In the genomic region with DNA sequence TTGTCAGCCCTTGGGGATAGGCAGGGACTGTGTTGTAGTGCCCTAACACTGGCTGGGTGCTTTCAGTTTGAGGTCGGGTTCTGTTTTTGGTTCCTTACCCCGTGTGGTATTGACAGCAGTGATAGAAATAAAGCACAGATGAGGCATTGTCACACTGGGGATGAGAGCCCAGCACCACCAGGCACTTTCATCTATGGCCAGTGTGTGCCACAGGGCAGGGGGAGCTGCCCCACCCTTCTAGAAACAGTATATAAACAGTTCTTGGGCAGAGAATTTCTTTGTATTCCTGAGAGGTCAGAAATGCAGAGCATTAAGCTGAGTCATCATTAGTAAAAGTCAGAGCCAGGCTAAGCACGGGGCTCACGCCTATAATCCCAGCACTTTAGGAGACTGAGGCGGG, we compare ENCODE assay signal across 9 cellular contexts. TPM values are rescaled to one million over a fixed set of nuclear protein-coding genes. Genes with fewer than 3 reads are reported as not detected.
A peak's percentile ranks its signal among the peaks of the same experiment; 100 is the strongest.
DNase-seq lines count a peak whose midpoint lies in the region; ATAC-seq and TF ChIP-seq lines count a peak whose summit lies in the region.
"Had no signal": no experiment of that assay in that cellular context is flagged by ENCODE, and none has a peak within 500 bp of the region (broad histone marks: within the 10 kb centered on the region; RNA-seq: fewer than 3 reads in every experiment).

No MANE protein-coding gene starts in this region.

- POLR2A ChIA-PET in GM10248 (lab: Yijun Ruan, JAX) = no interaction called here

- CTCF ChIA-PET in GM10248 (lab: Yijun Ruan, JAX) = interaction anchor here (4.5 to 39.5 kb wide), 3 partner anchors 17 to 39 kb away, joined by 36 to 686 read pairs (median 52); a partner anchor contains a TSS

- no peaks in the 10 kb centered on the region for H3K27me3 Mint-ChIP-seq in activated T-cell treated with anti-CD3 and anti-CD28 coated beads, Interleukin-2, amount 50 U/mL, for 72 hours (ENCODE audit: low read depth)
- H3K27me3 Mint-ChIP-seq in mesothelial cell of epicardium (ENCODE audit: low read depth) = no peaks in the 10 kb centered on the region
- no peaks in the 10 kb centered on the region for H3K27me3 Mint-ChIP-seq in type B pancreatic cell
- H3K27me3 Mint-ChIP-seq: naive thymus-derived CD8-positive, alpha-beta T cell had no signal

- H3K27ac Mint-ChIP-seq in activated T-cell treated with anti-CD3 and anti-CD28 coated beads, Interleukin-2, amount 50 U/mL, for 72 hours = peak overlapping the region; percentile 17
- H3K27ac Mint-ChIP-seq in mesothelial cell of epicardium = peak overlapping the region; percentile 97
- peak overlapping the region; percentile 92 for H3K27ac Mint-ChIP-seq in type B pancreatic cell

- H3K4me3 Mint-ChIP-seq in activated T-cell treated with anti-CD3 and anti-CD28 coated beads, Interleukin-2, amount 50 U/mL, for 72 hours = no peak overlapping the region
- H3K4me3 Mint-ChIP-seq in mesothelial cell of epicardium (peak overlapping the region; percentile 45), type B pancreatic cell (peak overlapping the region; percentile 0)
- H3K4me3 Mint-ChIP-seq: naive thymus-derived CD8-positive, alpha-beta T cell had no signal

- TF ChIP-seq CTCF in mesothelial cell of epicardium (IDR thresholded peaks at IDR 0.05; ENCODE audit: unreplicated experiment) = no peak
- no peak for TF ChIP-seq CTCF in type B pancreatic cell (conservative IDR thresholded peaks at IDR 0.05)
- TF ChIP-seq CTCF in GM10248 (IDR thresholded peaks at IDR 0.05; ENCODE audit: control extremely low read depth, extremely low read depth, low read depth, missing control alignments) = no peak

- no peaks in the 10 kb centered on the region for H3K9me3 Mint-ChIP-seq in activated T-cell treated with anti-CD3 and anti-CD28 coated beads, Interleukin-2, amount 50 U/mL, for 72 hours
- H3K9me3 Mint-ChIP-seq in mesothelial cell of epicardium = no peaks in the 10 kb centered on the region
- H3K9me3 Mint-ChIP-seq in type B pancreatic cell = no peaks in the 10 kb centered on the region
- H3K9me3 Mint-ChIP-seq: naive thymus-derived CD8-positive, alpha-beta T cell had no signal

- H3K36me3 Mint-ChIP-seq in activated T-cell treated with anti-CD3 and anti-CD28 coated beads, Interleukin-2, amount 50 U/mL, for 72 hours (ENCODE audit: insufficient read depth in 2 of 2) = peaks cover 15 to 29% of the 10 kb centered on the region in 2 donors
- H3K36me3 Mint-ChIP-seq in mesothelial cell of epicardium (peaks cover 18% of the 10 kb centered on the region), type B pancreatic cell (peaks cover 29% of the 10 kb centered on the region)

- H3K4me1 Mint-ChIP-seq in activated T-cell treated with anti-CD3 and anti-CD28 coated beads, Interleukin-2, amount 50 U/mL, for 72 hours (ENCODE audit: low read depth) = no peaks in the 10 kb centered on the region
- H3K4me1 Mint-ChIP-seq in mesothelial cell of epicardium = peaks cover 39% of the 10 kb centered on the region
- H3K4me1 Mint-ChIP-seq in type B pancreatic cell (ENCODE audit: unreplicated experiment) = peaks cover 27% of the 10 kb centered on the region

- ATAC-seq in activated T-cell treated with anti-CD3 and anti-CD28 coated beads, Interleukin-2, amount 50 U/mL, for 72 hours (replicated peaks in 1 of 2) = no peak
- ATAC-seq: naive thymus-derived CD8-positive, alpha-beta T cell had no signal

- DNase-seq in activated T-cell treated with anti-CD3 and anti-CD28 coated beads, Interleukin-2, amount 50 U/mL, for 72 hours = no peak
- DNase-seq in activated T-cell treated with anti-CD3 and anti-CD28 coated beads for 4 hours = no peak
- peak; percentile 40 for DNase-seq in dermis blood vessel endothelial cell
- no peak for DNase-seq in mesothelial cell of epicardium (ENCODE audit: low spot score in 2 of 2, unreplicated experiment in 2 of 2)
- DNase-seq in type B pancreatic cell (ENCODE audit: extremely low spot score, unreplicated experiment) = no peak
- DNase-seq in mucosa of gallbladder (ENCODE audit: low spot score) = no peak
- DNase-seq in GM10248 (ENCODE audit: extremely low spot score) = no peak
- no peak for DNase-seq in NOMO-1 (lab: John Stamatoyannopoulos, UW; ENCODE audit: unreplicated experiment in 2 of 2)
- DNase-seq: naive thymus-derived CD8-positive, alpha-beta T cell had no signal

RNA-seq across cellular contexts. Expression of a gene that starts 23.1 kb away (rescaled TPM):
- 1 to 10 TPM; 1.4 to 2.3 TPM for total RNA-seq in activated T-cell treated with anti-CD3 and anti-CD28 coated beads, Interleukin-2, amount 50 U/mL, for 72 hours
- total RNA-seq in dermis blood vessel endothelial cell = 11.4 and 12.3 TPM in 2 replicates
- total RNA-seq in mesothelial cell of epicardium = 10.9 to 12.3 TPM (median 11.7 TPM) in 3 replicates
- total RNA-seq in type B pancreatic cell (ENCODE audit: low replicate concordance) = 9.4 and 12.9 TPM in 2 replicates
- 21.5 TPM for total RNA-seq in mucosa of gallbladder

RNA-seq across cellular contexts. Expression of a gene that starts 29.9 kb away (rescaled TPM):
- 10 to 100 TPM; 54.2 to 67.0 TPM for total RNA-seq in activated T-cell treated with anti-CD3 and anti-CD28 coated beads, Interleukin-2, amount 50 U/mL, for 72 hours
- 8.2 and 12.1 TPM in 2 replicates for total RNA-seq in dermis blood vessel endothelial cell
- 14.1 to 16.1 TPM (median 14.6 TPM) in 3 replicates for total RNA-seq in mesothelial cell of epicardium
- 18.4 and 32.4 TPM in 2 replicates for total RNA-seq in type B pancreatic cell (ENCODE audit: low replicate concordance)
- 8.7 TPM for total RNA-seq in mucosa of gallbladder

RNA-seq across cellular contexts. Expression of a gene that starts 42.0 kb away (rescaled TPM):
- 100 to 1,000 TPM; 110 to 139 TPM for total RNA-seq in activated T-cell treated with anti-CD3 and anti-CD28 coated beads, Interleukin-2, amount 50 U/mL, for 72 hours
- total RNA-seq in dermis blood vessel endothelial cell = 32.7 and 60.4 TPM in 2 replicates
- 80.1 to 85.3 TPM (median 81.3 TPM) in 3 replicates for total RNA-seq in mesothelial cell of epicardium
- total RNA-seq in type B pancreatic cell (ENCODE audit: low replicate concordance) = 64.7 and 85.5 TPM in 2 replicates
- 62.6 TPM for total RNA-seq in mucosa of gallbladder

Comparison
In these comparisons a context has a peak if more than half of its experiments do, and no peak if none do; other contexts are left out.
1. H3K27ac Mint-ChIP-seq: peak in every context shown above with its lines; median percentile 97 in mesothelial cell of epicardium; 92 in type B pancreatic cell; 17 in activated T-cell treated with anti-CD3 and anti-CD28 coated beads, Interleukin-2, amount 50 U/mL, for 72 hours.
2. H3K4me3 Mint-ChIP-seq: peak in mesothelial cell of epicardium (single experiment) and type B pancreatic cell (single experiment); none in activated T-cell treated with anti-CD3 and anti-CD28 coated beads, Interleukin-2, amount 50 U/mL, for 72 hours (0 of 2).